Comparison of ENCODE assay signal across 10 cellular contexts in the genomic region with DNA sequence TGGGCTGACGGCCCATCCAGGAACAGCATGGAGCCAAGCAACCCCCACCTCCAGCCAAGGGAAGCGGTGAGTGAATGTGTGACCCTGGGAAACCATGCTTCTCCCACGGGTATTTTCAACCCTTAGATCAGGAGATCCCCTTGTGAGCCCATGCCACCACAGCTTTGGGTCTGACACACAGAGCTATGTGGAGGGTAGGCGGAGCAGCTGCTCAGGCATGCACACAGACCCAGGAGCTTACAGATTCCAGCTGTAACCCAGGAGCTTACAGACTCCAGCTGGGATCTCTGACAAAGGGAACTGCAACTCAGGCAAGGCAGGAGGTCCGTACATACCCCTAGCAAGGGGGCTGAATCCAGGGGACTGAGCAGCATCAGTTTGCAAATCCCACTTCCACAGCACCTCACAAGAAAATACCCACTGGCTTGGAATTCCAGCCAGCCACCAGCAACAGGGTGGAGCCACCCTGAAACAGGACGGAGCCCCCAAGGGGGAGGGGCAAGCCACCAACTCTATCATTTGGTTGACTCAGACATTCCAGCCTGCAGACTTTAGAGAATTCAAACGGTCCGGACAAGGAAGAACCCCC.
DNase-seq lines count a peak whose midpoint lies in the region; ATAC-seq and TF ChIP-seq lines count a peak whose summit lies in the region.
"Had no signal": no experiment of that assay in that cellular context is flagged by ENCODE, and none has a peak within 500 bp of the region (broad histone marks: within the 10 kb centered on the region; RNA-seq: fewer than 3 reads in every experiment).

No MANE protein-coding gene starts in this region.

- no peak for TF ChIP-seq CTCF in AG09309 (IDR thresholded peaks at IDR 0.05; ENCODE audit: control insufficient read depth, insufficient read depth, low read depth, low read length, missing control alignments)

- ATAC-seq in HG02588 (IDR thresholded peaks at IDR 0.05; ENCODE audit: unreplicated experiment) (peak; percentile 84), GM21737 (IDR thresholded peaks at IDR 0.05; ENCODE audit: unreplicated experiment) (no peak)
- ATAC-seq: T-helper 17 cell had no signal

- no peak overlapping the region; the same call in 1 of the 2 replicates for H3K4me3 ChIP-seq in AG09309 (ENCODE audit: control insufficient read depth, low read depth, low read length)

- DNase-seq in AG09309 (ENCODE audit: low read depth): peak; percentile 23
- peak; percentile 64 for DNase-seq in amniotic epithelial cell (ENCODE audit: low read depth)
- DNase-seq in left kidney (ENCODE audit: low read depth, low spot score): peak; percentile 88
- no peak for DNase-seq in HuH-7 (ENCODE audit: low spot score)
- DNase-seq in COLO668 (lab: John Stamatoyannopoulos, UW; ENCODE audit: unreplicated experiment): no peak
- DNase-seq in activated T-cell treated with anti-CD3 and anti-CD28 coated beads, Interleukin-2, amount 50 U/mL, for 1 hour: no peak
- DNase-seq: CD4-positive, alpha-beta T cell; T-helper 17 cell had no signal

Comparison
In these comparisons a context has a peak if more than half of its experiments do, and no peak if none do; other contexts are left out.
1. DNase-seq: peak in AG09309 (single experiment), amniotic epithelial cell (single experiment) and left kidney (single experiment); none in HuH-7 (single experiment), COLO668 (single experiment) and activated T-cell treated with anti-CD3 and anti-CD28 coated beads, Interleukin-2, amount 50 U/mL, for 1 hour (single experiment).